Comparison of ENCODE assay signal across 10 cellular contexts in the genomic region with DNA sequence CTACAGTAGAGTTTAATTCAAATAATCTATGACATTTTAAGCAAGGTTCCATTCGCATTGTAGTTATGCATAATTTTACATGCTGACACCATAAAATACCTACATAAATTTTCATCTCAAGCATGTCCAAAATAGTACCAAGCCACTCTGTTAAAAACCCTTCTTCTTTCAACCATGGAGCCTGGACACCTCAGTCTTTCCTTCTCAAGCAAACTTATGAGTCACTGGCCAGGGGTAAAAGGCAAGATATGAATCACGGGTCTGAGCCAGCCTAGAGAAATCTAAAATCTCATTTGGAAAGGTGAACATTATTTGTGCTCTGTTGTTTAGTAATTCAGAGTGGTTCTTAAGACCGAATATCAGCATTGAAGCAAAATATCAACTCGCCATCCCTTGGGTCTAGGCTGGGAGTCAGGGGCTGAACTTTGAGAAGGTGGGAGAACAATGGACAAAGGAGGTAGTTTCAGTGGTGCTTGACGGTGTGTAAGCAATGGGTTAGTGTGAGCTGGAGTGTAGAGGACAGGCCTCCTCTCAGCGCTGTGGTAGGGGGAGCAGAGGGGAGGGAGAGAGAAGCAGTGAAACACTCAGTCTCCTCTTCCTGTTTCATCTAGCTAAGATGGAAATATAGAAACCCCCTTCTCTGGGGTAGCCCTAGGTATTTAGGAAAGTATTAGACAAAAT. TPM values are rescaled to one million over a fixed set of nuclear protein-coding genes. Genes with fewer than 3 reads are reported as not detected.
DNase-seq lines count a peak whose midpoint lies in the region; ATAC-seq and TF ChIP-seq lines count a peak whose summit lies in the region.
"Had no signal": no experiment of that assay in that cellular context is flagged by ENCODE, and none has a peak within 500 bp of the region (broad histone marks: within the 10 kb centered on the region; RNA-seq: fewer than 3 reads in every experiment).

No MANE protein-coding gene starts in this region.

- peaks cover 21 to 36% of the 10 kb centered on the region in 2 donors for H3K27me3 Mint-ChIP-seq in T-cell

- no peak overlapping the region for H3K4me3 Mint-ChIP-seq in T-cell

- DNase-seq in GM10266 (ENCODE audit: extremely low spot score) (peak; percentile 30), esophagus muscularis mucosa (ENCODE audit: extremely low spot score) (peak; percentile 42), T-cell (no peak), NCI-H1048 (lab: John Stamatoyannopoulos, UW) (no peak)
- no peak for DNase-seq in stimulated activated CD4-positive, alpha-beta T cell treated with anti-CD3 and anti-CD28 coated beads, Interleukin-4, amount 100 ng/mL, for 4 hours
- DNase-seq in activated CD4-positive, CD25-positive, alpha-beta regulatory T cell treated with anti-CD3 and anti-CD28 coated beads, Interleukin-2, amount 50 U/mL, for 72 hours, result no peak
- DNase-seq: NCI-H69; stimulated activated CD4-positive, alpha-beta T cell treated with anti-CD3 and anti-CD28 coated beads, Interleukin-4, amount 100 ng/mL, for 1 hour had no signal

- 87% methylated on average over 6 of the region's 6 CpGs for WGBS in esophagus muscularis mucosa

- no peak for TF ChIP-seq EP300 in esophagus muscularis mucosa (IDR thresholded peaks at IDR 0.05)

- POLR2A ChIA-PET in T-cell (lab: Charles Lee), result no interaction called here

- TF ChIP-seq POLR2A in esophagus muscularis mucosa (IDR thresholded peaks at IDR 0.05; ENCODE audit: low read depth), result no peak

- ATAC-seq in GM21423 (IDR thresholded peaks at IDR 0.05; ENCODE audit: unreplicated experiment) (peak; percentile 81), HG03342 (IDR thresholded peaks at IDR 0.05; ENCODE audit: unreplicated experiment) (peak; percentile 90), T-cell (replicated peaks in 1 of 4) (no peak)

- H3K4me1 ChIP-seq in esophagus muscularis mucosa, result peaks cover 0 to 2% (median under 1%) of the 10 kb centered on the region in 4 donors

- H3K27me3 ChIP-seq in esophagus muscularis mucosa, result no peaks in the 10 kb centered on the region

- no peak overlapping the region for H3K27ac Mint-ChIP-seq in T-cell

- no peaks in the 10 kb centered on the region for H3K9me3 ChIP-seq in esophagus muscularis mucosa

- no peaks in the 10 kb centered on the region for H3K36me3 Mint-ChIP-seq in T-cell

- no peaks in the 10 kb centered on the region for H3K4me1 Mint-ChIP-seq in T-cell

- H3K9me3 Mint-ChIP-seq in T-cell, result no peaks in the 10 kb centered on the region

- no peak for TF ChIP-seq CTCF in GM10266 (IDR thresholded peaks at IDR 0.05; ENCODE audit: control insufficient read depth, insufficient read depth, low read depth, missing control alignments)
- no peak for TF ChIP-seq CTCF in esophagus muscularis mucosa (IDR thresholded peaks at IDR 0.05)

- no peak overlapping the region for H3K4me3 ChIP-seq in esophagus muscularis mucosa

- CTCF ChIA-PET in T-cell (lab: Charles Lee), result no interaction called here

- no peak overlapping the region for H3K27ac ChIP-seq in esophagus muscularis mucosa (replicated peaks in 1 of 4)

- intact Hi-C loops in esophagus muscularis mucosa (cut with DNase I), result no loop called here

- H3K36me3 ChIP-seq in esophagus muscularis mucosa, result no peaks in the 10 kb centered on the region

RNA-seq across cellular contexts. Expression of a gene that starts 19.1 kb away (rescaled TPM):
- total RNA-seq in esophagus muscularis mucosa (1 to 10 TPM; 4.5 to 7.2 (median 6.5) TPM), T-cell (1 to 10 TPM; 4.4 to 8.6 (median 5.9) TPM)

Comparison
In these comparisons a context has a peak if more than half of its experiments do, and no peak if none do; other contexts are left out.
1. DNase-seq: peak in GM10266 (single experiment) and esophagus muscularis mucosa (single experiment); none in stimulated activated CD4-positive, alpha-beta T cell treated with anti-CD3 and anti-CD28 coated beads, Interleukin-4, amount 100 ng/mL, for 4 hours (0 of 2), activated CD4-positive, CD25-positive, alpha-beta regulatory T cell treated with anti-CD3 and anti-CD28 coated beads, Interleukin-2, amount 50 U/mL, for 72 hours (single experiment), T-cell (0 of 34) and NCI-H1048 (single experiment).
2. ATAC-seq: peak in GM21423 (single experiment) and HG03342 (single experiment); none in T-cell (0 of 4).